In the genomic region with DNA sequence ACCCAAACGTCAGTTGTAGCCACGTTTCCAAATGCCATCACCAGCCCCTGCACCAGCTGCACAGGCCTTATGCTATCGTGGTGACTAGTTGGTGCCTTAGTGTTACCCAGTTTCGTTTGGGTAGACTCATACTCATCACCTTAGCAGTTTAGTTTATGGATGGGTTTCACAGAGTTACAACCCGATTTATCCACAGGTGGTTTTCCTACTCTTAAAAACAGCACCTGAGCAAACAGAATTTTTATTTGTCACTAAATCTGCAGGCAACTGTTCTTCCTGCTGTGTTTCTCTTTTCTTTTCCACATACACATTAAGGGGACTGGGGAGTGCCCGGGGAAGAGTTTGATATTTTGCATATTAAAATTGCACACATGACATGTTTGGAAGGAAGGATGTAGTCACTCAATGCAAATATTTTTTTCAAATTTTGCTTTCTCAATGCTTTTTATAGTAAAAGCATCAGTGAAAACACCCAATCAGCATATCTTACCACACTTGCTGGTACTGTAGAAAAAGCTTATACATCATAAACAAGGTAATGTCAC, we compare ENCODE assay signal across 11 cellular contexts. TPM values are rescaled to one million over a fixed set of nuclear protein-coding genes. Genes with fewer than 3 reads are reported as not detected.
DNase-seq lines count a peak whose midpoint lies in the region; ATAC-seq and TF ChIP-seq lines count a peak whose summit lies in the region.
"Had no signal": no experiment of that assay in that cellular context is flagged by ENCODE, and none has a peak within 500 bp of the region (broad histone marks: within the 10 kb centered on the region; RNA-seq: fewer than 3 reads in every experiment).

No MANE protein-coding gene starts in this region.

- H3K27ac Mint-ChIP-seq in activated naive CD4-positive, alpha-beta T cell treated with anti-CD3 and anti-CD28 coated beads, Interleukin-2, amount 50 U/mL, for 72 hours, result peak overlapping the region; percentile 70 to 94

- DNase-seq in GM12864 (ENCODE audit: low read depth) (peak; percentile 56), GM13977 (ENCODE audit: low spot score) (no peak), cortex of kidney (lab: John Stamatoyannopoulos, UW) (no peak), GOT3 (lab: John Stamatoyannopoulos, UW) (no peak), CD1c-positive myeloid dendritic cell (ENCODE audit: extremely low spot score) (no peak)
- peak in 1 of 2 donors; percentile 29 for DNase-seq in activated naive CD4-positive, alpha-beta T cell treated with anti-CD3 and anti-CD28 coated beads, Interleukin-2, amount 50 U/mL, for 72 hours (ENCODE audit: low spot score in 2 of 2)
- DNase-seq: brain microvascular endothelial cell, psoas muscle, testis had no signal

- no peak overlapping the region; the same call in 1 of the 2 replicates for H3K4me3 ChIP-seq in GM12864 (ENCODE audit: low read depth, low read length)
- H3K4me3 ChIP-seq: psoas muscle, testis had no signal

- TF ChIP-seq CTCF in GM12864 (IDR thresholded peaks at IDR 0.05; ENCODE audit: low read depth, low read length, missing control alignments) (no peak), GM13977 (IDR thresholded peaks at IDR 0.05; ENCODE audit: extremely low read depth, insufficient read depth, missing control alignments) (no peak)

- ATAC-seq in GM19467 (IDR thresholded peaks at IDR 0.05; ENCODE audit: unreplicated experiment) (peak; percentile 40), HG03378 (IDR thresholded peaks at IDR 0.05; ENCODE audit: unreplicated experiment) (peak; percentile 30)
- peak; percentile 39 to 61 for ATAC-seq in activated naive CD4-positive, alpha-beta T cell treated with anti-CD3 and anti-CD28 coated beads, Interleukin-2, amount 50 U/mL, for 72 hours

- no peaks in the 10 kb centered on the region for H3K9me3 Mint-ChIP-seq in activated naive CD4-positive, alpha-beta T cell treated with anti-CD3 and anti-CD28 coated beads, Interleukin-2, amount 50 U/mL, for 72 hours

- in situ Hi-C loops in GM13977 (cut with MboI; ENCODE audit: low pct_unique_long_range_greater_than_20kb, low sequenced_read_pairs, unreplicated experiment), result no loop called here

- H3K36me3 Mint-ChIP-seq in activated naive CD4-positive, alpha-beta T cell treated with anti-CD3 and anti-CD28 coated beads, Interleukin-2, amount 50 U/mL, for 72 hours, result peaks cover 41 to 54% of the 10 kb centered on the region in 2 donors

RNA-seq across cellular contexts. Expression of a gene that starts 41.7 kb away (rescaled TPM):
- total RNA-seq in activated naive CD4-positive, alpha-beta T cell treated with anti-CD3 and anti-CD28 coated beads, Interleukin-2, amount 50 U/mL, for 72 hours, result 10 to 100 TPM; 11.5 to 17.6 TPM
